In the genomic region with DNA sequence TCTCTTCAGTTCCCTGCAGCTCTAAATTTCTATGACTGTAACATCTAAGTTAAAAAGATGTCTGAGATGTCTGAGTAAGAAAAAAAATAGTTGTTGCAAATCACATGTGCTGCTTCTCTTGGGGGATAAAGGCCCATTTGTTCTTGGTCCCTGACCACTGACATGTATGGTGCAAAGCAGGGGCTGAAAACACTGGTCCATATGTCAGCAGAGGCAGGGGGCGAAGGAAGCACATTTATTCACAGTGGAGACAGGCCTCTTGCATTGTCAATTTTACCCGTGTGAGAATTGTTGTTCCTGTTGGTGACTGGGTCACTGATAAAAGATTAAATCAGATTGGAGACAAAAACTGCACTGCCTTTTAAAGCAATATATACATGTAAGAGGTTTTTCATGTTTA, we compare ENCODE assay signal across 1 cellular context.
TF ChIP-seq lines count a peak whose summit lies in the region.

No MANE protein-coding gene starts in this region.

TF ChIP-seq in SK-N-SH treated with all-trans-retinoic acid at 6 μM for 48 hours, 23 proteins besides CTCF, POLR2A, EP300 and RAD21 (continued from another document):
- TF ChIP-seq, protein P1, sequence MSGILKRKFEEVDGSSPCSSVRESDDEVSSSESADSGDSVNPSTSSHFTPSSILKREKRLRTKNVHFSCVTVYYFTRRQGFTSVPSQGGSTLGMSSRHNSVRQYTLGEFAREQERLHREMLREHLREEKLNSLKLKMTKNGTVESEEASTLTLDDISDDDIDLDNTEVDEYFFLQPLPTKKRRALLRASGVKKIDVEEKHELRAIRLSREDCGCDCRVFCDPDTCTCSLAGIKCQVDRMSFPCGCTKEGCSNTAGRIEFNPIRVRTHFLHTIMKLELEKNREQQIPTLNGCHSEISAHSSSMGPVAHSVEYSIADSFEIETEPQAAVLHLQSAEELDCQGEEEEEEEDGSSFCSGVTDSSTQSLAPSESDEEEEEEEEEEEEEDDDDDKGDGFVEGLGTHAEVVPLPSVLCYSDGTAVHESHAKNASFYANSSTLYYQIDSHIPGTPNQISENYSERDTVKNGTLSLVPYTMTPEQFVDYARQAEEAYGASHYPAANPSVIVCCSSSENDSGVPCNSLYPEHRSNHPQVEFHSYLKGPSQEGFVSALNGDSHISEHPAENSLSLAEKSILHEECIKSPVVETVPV (CRISPR knock-in tag; IDR thresholded peaks at IDR 0.05): no peak
- TF ChIP-seq ZC3H10 (CRISPR knock-in tag; IDR thresholded peaks at IDR 0.05) (no peak), ZFP3 (CRISPR knock-in tag; IDR thresholded peaks at IDR 0.05) (no peak)
- TF ChIP-seq, protein P2, sequence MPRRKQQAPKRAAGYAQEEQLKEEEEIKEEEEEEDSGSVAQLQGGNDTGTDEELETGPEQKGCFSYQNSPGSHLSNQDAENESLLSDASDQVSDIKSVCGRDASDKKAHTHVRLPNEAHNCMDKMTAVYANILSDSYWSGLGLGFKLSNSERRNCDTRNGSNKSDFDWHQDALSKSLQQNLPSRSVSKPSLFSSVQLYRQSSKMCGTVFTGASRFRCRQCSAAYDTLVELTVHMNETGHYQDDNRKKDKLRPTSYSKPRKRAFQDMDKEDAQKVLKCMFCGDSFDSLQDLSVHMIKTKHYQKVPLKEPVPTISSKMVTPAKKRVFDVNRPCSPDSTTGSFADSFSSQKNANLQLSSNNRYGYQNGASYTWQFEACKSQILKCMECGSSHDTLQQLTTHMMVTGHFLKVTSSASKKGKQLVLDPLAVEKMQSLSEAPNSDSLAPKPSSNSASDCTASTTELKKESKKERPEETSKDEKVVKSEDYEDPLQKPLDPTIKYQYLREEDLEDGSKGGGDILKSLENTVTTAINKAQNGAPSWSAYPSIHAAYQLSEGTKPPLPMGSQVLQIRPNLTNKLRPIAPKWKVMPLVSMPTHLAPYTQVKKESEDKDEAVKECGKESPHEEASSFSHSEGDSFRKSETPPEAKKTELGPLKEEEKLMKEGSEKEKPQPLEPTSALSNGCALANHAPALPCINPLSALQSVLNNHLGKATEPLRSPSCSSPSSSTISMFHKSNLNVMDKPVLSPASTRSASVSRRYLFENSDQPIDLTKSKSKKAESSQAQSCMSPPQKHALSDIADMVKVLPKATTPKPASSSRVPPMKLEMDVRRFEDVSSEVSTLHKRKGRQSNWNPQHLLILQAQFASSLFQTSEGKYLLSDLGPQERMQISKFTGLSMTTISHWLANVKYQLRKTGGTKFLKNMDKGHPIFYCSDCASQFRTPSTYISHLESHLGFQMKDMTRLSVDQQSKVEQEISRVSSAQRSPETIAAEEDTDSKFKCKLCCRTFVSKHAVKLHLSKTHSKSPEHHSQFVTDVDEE (CRISPR knock-in tag; IDR thresholded peaks at IDR 0.05): no peak
- TF ChIP-seq, protein P3, sequence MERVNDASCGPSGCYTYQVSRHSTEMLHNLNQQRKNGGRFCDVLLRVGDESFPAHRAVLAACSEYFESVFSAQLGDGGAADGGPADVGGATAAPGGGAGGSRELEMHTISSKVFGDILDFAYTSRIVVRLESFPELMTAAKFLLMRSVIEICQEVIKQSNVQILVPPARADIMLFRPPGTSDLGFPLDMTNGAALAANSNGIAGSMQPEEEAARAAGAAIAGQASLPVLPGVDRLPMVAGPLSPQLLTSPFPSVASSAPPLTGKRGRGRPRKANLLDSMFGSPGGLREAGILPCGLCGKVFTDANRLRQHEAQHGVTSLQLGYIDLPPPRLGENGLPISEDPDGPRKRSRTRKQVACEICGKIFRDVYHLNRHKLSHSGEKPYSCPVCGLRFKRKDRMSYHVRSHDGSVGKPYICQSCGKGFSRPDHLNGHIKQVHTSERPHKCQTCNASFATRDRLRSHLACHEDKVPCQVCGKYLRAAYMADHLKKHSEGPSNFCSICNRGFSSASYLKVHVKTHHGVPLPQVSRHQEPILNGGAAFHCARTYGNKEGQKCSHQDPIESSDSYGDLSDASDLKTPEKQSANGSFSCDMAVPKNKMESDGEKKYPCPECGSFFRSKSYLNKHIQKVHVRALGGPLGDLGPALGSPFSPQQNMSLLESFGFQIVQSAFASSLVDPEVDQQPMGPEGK (CRISPR knock-in tag; IDR thresholded peaks at IDR 0.05; ENCODE audit: borderline replicate concordance): no peak
- TF ChIP-seq, protein P4, sequence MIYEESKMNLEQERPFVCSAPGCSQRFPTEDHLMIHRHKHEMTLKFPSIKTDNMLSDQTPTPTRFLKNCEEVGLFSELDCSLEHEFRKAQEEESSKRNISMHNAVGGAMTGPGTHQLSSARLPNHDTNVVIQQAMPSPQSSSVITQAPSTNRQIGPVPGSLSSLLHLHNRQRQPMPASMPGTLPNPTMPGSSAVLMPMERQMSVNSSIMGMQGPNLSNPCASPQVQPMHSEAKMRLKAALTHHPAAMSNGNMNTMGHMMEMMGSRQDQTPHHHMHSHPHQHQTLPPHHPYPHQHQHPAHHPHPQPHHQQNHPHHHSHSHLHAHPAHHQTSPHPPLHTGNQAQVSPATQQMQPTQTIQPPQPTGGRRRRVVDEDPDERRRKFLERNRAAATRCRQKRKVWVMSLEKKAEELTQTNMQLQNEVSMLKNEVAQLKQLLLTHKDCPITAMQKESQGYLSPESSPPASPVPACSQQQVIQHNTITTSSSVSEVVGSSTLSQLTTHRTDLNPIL (CRISPR knock-in tag; IDR thresholded peaks at IDR 0.05; ENCODE audit: low read depth): no peak
